In genomic region chr10:113058175-113058961, GRCh38 we compare ENCODE assay signal across 9 cellular contexts.
DNase-seq lines count a peak whose midpoint lies in the region; ATAC-seq and TF ChIP-seq lines count a peak whose summit lies in the region.
"Had no signal": no experiment of that assay in that cellular context is flagged by ENCODE, and none has a peak within 500 bp of the region (broad histone marks: within the 10 kb centered on the region; RNA-seq: fewer than 3 reads in every experiment).

No MANE protein-coding gene starts in this region.

- intact Hi-C loops in esophagus squamous epithelium (cut with DNase I): no loop called here

- ATAC-seq in HG03159 (IDR thresholded peaks at IDR 0.05; ENCODE audit: unreplicated experiment) (no peak), GM21447 (IDR thresholded peaks at IDR 0.05; ENCODE audit: unreplicated experiment) (no peak), HG02885 (IDR thresholded peaks at IDR 0.05; ENCODE audit: poor library complexity, unreplicated experiment) (no peak)

- 53 to 57% methylated on average over 13 to 14 of the region's 15 CpGs for WGBS in esophagus squamous epithelium, 2 donors

- no peak for TF ChIP-seq CTCF in esophagus squamous epithelium (IDR thresholded peaks at IDR 0.05)

- no peaks in the 10 kb centered on the region for H3K9me3 ChIP-seq in esophagus squamous epithelium

- peak; percentile 76 for DNase-seq in EH (ENCODE audit: low read depth)
- DNase-seq in NCI-H82 (lab: John Stamatoyannopoulos, UW): peak; percentile 90
- no peak for DNase-seq in esophagus squamous epithelium (lab: John Stamatoyannopoulos, UW)
- DNase-seq in pons (ENCODE audit: low spot score): peak; percentile 45
- no peak for DNase-seq in NCI-H146 treated with DMSO at 0.1 percent for 48 hours (lab: John Stamatoyannopoulos, UW; ENCODE audit: unreplicated experiment)
- DNase-seq: KBM-7 had no signal

- no peaks in the 10 kb centered on the region for H3K27me3 ChIP-seq in esophagus squamous epithelium

- peak overlapping the region in 1 of 4 donors; percentile 45 for H3K4me3 ChIP-seq in esophagus squamous epithelium

- H3K36me3 ChIP-seq in esophagus squamous epithelium: no peaks in the 10 kb centered on the region

- H3K27ac ChIP-seq in esophagus squamous epithelium: peak overlapping the region; percentile 2 to 88 (median 71)

- TF ChIP-seq POLR2A in esophagus squamous epithelium (IDR thresholded peaks at IDR 0.05): no peak

- H3K4me1 ChIP-seq in esophagus squamous epithelium: peaks cover 20 to 80% (median 34%) of the 10 kb centered on the region in 3 donors

Comparison
In these comparisons a context has a peak if more than half of its experiments do, and no peak if none do; other contexts are left out.
1. DNase-seq: peak in EH (single experiment), NCI-H82 (single experiment) and pons (single experiment); none in esophagus squamous epithelium (single experiment) and NCI-H146 treated with DMSO at 0.1 percent for 48 hours (single experiment).